ENCODE assay signal across 15 cellular contexts in genomic region chr1:225448146-225448805, GRCh38. TPM values are rescaled to one million over a fixed set of nuclear protein-coding genes. Genes with fewer than 3 reads are reported as not detected.
DNase-seq lines count a peak whose midpoint lies in the region; ATAC-seq and TF ChIP-seq lines count a peak whose summit lies in the region.
"Had no signal": no experiment of that assay in that cellular context is flagged by ENCODE, and none has a peak within 500 bp of the region (broad histone marks: within the 10 kb centered on the region; RNA-seq: fewer than 3 reads in every experiment).

No MANE protein-coding gene starts in this region.

- H4K20me1 ChIP-seq in PC-3 (ENCODE audit: low read length): no peaks in the 10 kb centered on the region

- no peaks in the 10 kb centered on the region for H3K36me3 Mint-ChIP-seq in activated CD4-positive, alpha-beta T cell treated with anti-CD3 and anti-CD28 coated beads for 36 hours (ENCODE audit: low read depth)
- H3K36me3 Mint-ChIP-seq in activated CD4-positive, alpha-beta T cell treated with anti-CD3 and anti-CD28 coated beads, Interleukin-2, amount 10 ng/mL, durations not matched to agents 7 days and 5 days (ENCODE audit: low read depth): peaks cover 3% of the 10 kb centered on the region

- peak overlapping the region in 57 of 59 donors; percentile 17 to 97 (median 86) for H3K27ac ChIP-seq in dorsolateral prefrontal cortex
- peak overlapping the region; percentile 88 to 95 for H3K27ac ChIP-seq in mucosa of rectum (ENCODE audit: low read depth in 2 of 2, low read length in 2 of 2)
- H3K27ac ChIP-seq in suprapubic skin: peak overlapping the region; percentile 7
- H3K27ac ChIP-seq in PC-3 (ENCODE audit: low read length): no peak overlapping the region
- H3K27ac ChIP-seq: SK-N-MC had no signal

- CTCF ChIA-PET in activated CD4-positive, alpha-beta T cell treated with anti-CD3 and anti-CD28 coated beads for 36 hours (lab: Charles Lee): interaction anchor here (0.7 to 1.7 kb wide), 3 partner anchors 23 to 971 kb away, joined by 3 to 5 read pairs (median 3); no protein-coding TSS in a partner anchor
- CTCF ChIA-PET in activated CD4-positive, alpha-beta T cell treated with anti-CD3 and anti-CD28 coated beads, Interleukin-2, amount 10 ng/mL, durations not matched to agents 7 days and 5 days (lab: Charles Lee): interaction anchor here (1.2 to 4.4 kb wide), 4 partner anchors 7 to 27 kb away, joined by 3 to 24 read pairs (median 4); no protein-coding TSS in a partner anchor
- CTCF ChIA-PET in PC-3 (lab: Charles Lee): no interaction called here

- no peaks in the 10 kb centered on the region for H3K9me3 Mint-ChIP-seq in activated CD4-positive, alpha-beta T cell treated with anti-CD3 and anti-CD28 coated beads for 36 hours (ENCODE audit: low read depth)
- H3K9me3 Mint-ChIP-seq in activated CD4-positive, alpha-beta T cell treated with anti-CD3 and anti-CD28 coated beads, Interleukin-2, amount 10 ng/mL, durations not matched to agents 7 days and 5 days: peaks cover 2% of the 10 kb centered on the region
- H3K9me3 Mint-ChIP-seq: activated B cell treated with CpG ODN at 0.5 μM for 24 hours had no signal

- H3K9ac ChIP-seq in mucosa of rectum (ENCODE audit: low read depth in 1 of 2, low read length in 2 of 2) (peak overlapping the region; percentile 45 to 47), PC-3 (ENCODE audit: low read length) (no peak overlapping the region)

- peak overlapping the region in 50 of 59 donors; percentile 0 to 59 (median 26) for H3K4me3 ChIP-seq in dorsolateral prefrontal cortex
- peak overlapping the region in 1 of 2 donors; percentile 37 for H3K4me3 ChIP-seq in mucosa of rectum (ENCODE audit: low read length in 2 of 2)
- no peak overlapping the region for H3K4me3 ChIP-seq in suprapubic skin
- no peak overlapping the region for H3K4me3 ChIP-seq in PC-3 (ENCODE audit: low read length)
- H3K4me3 ChIP-seq: SK-N-MC had no signal

- ATAC-seq in activated CD4-positive, alpha-beta T cell treated with anti-CD3 and anti-CD28 coated beads for 36 hours: no peak
- ATAC-seq in GM21447 (IDR thresholded peaks at IDR 0.05; ENCODE audit: unreplicated experiment) (no peak), PC-3 (no peak)

- H3K4me1 ChIP-seq in mucosa of rectum (ENCODE audit: control insufficient read depth in 2 of 2, insufficient read depth in 2 of 2, low read length in 2 of 2) (peaks cover 38 to 49% of the 10 kb centered on the region in 2 donors), suprapubic skin (peaks cover 56% of the 10 kb centered on the region), PC-3 (ENCODE audit: insufficient read depth, low read length) (peaks cover 54% of the 10 kb centered on the region)

- TF ChIP-seq EP300 in suprapubic skin (IDR thresholded peaks at IDR 0.05): no peak

- no peaks in the 10 kb centered on the region for H3K9me2 ChIP-seq in PC-3 (replicated peaks; ENCODE audit: low read length)

- peak overlapping the region; percentile 21 for H3K27ac Mint-ChIP-seq in activated CD4-positive, alpha-beta T cell treated with anti-CD3 and anti-CD28 coated beads for 36 hours
- no peak overlapping the region for H3K27ac Mint-ChIP-seq in activated CD4-positive, alpha-beta T cell treated with anti-CD3 and anti-CD28 coated beads, Interleukin-2, amount 10 ng/mL, durations not matched to agents 7 days and 5 days
- H3K27ac Mint-ChIP-seq: activated B cell treated with CpG ODN at 0.5 μM for 24 hours had no signal

- TF ChIP-seq POLR2A in suprapubic skin (IDR thresholded peaks at IDR 0.05): no peak

- H3K4me3 Mint-ChIP-seq in activated CD4-positive, alpha-beta T cell treated with anti-CD3 and anti-CD28 coated beads for 36 hours: no peak overlapping the region
- no peak overlapping the region for H3K4me3 Mint-ChIP-seq in activated CD4-positive, alpha-beta T cell treated with anti-CD3 and anti-CD28 coated beads, Interleukin-2, amount 10 ng/mL, durations not matched to agents 7 days and 5 days
- H3K4me3 Mint-ChIP-seq: activated B cell treated with CpG ODN at 0.5 μM for 24 hours had no signal

- intact Hi-C loops in activated CD4-positive, alpha-beta T cell treated with anti-CD3 and anti-CD28 coated beads for 36 hours (cut with DNase I, micrococcal nuclease): loop anchor here in 1 of 2 experiments (5.0 to 10.0 kb wide), 2 partner anchors 951 to 1263 kb away; partner anchors contain the start of gene DEGS1
- intact Hi-C loops in dorsolateral prefrontal cortex (cut with DNase I): no loop called here
- intact Hi-C loops in PC-3 (cut with micrococcal nuclease): no loop called here

- no peaks in the 10 kb centered on the region for H3F3A ChIP-seq in PC-3 (ENCODE audit: low read length, unreplicated experiment)

- no peak for TF ChIP-seq CTCF in dorsolateral prefrontal cortex (IDR thresholded peaks at IDR 0.05 in 54 of 56, conservative IDR thresholded peaks at IDR 0.05 in 2 of 56; ENCODE audit: low read depth in 1 of 56, partially characterized antibody in 56 of 56)
- TF ChIP-seq CTCF in suprapubic skin (IDR thresholded peaks at IDR 0.05): no peak
- TF ChIP-seq CTCF in PC-3 (conservative IDR thresholded peaks at IDR 0.05; ENCODE audit: low read depth, low read length): no peak

- POLR2A ChIA-PET in activated CD4-positive, alpha-beta T cell treated with anti-CD3 and anti-CD28 coated beads for 36 hours (lab: Charles Lee): no interaction called here
- POLR2A ChIA-PET in activated CD4-positive, alpha-beta T cell treated with anti-CD3 and anti-CD28 coated beads, Interleukin-2, amount 10 ng/mL, durations not matched to agents 7 days and 5 days (lab: Charles Lee): no interaction called here
- POLR2A ChIA-PET in PC-3 (lab: Charles Lee; ENCODE audit: unreplicated experiment): interaction anchor here (0.5 kb wide), 1 partner anchor 20 kb away, joined by 7 read pairs; no protein-coding TSS in a partner anchor

- H3K27me3 ChIP-seq in dorsolateral prefrontal cortex: peaks cover 0 to 6% (median 0%) of the 10 kb centered on the region in 45 donors
- no peaks in the 10 kb centered on the region for H3K27me3 ChIP-seq in mucosa of rectum (ENCODE audit: control insufficient read depth in 2 of 2, insufficient read depth in 2 of 2, low read length in 2 of 2)
- no peaks in the 10 kb centered on the region for H3K27me3 ChIP-seq in suprapubic skin
- H3K27me3 ChIP-seq in PC-3 (ENCODE audit: low read length): no peaks in the 10 kb centered on the region

- no TSS peak for BruUV-seq in PC-3 (replicated peaks; lab: Mats Ljungman, UMichigan)

- H3K36me3 ChIP-seq in mucosa of rectum (ENCODE audit: control insufficient read depth in 2 of 2, insufficient read depth in 2 of 2, low read length in 2 of 2) (no peaks in the 10 kb centered on the region), suprapubic skin (no peaks in the 10 kb centered on the region), PC-3 (ENCODE audit: low read depth, low read length) (no peaks in the 10 kb centered on the region)

- WGBS in suprapubic skin: 74% methylated on average over 9 of the region's 9 CpGs

- peak; percentile 1 for DNase-seq in activated CD4-positive, alpha-beta T cell treated with anti-CD3 and anti-CD28 coated beads for 36 hours
- DNase-seq in activated CD4-positive, alpha-beta T cell treated with anti-CD3 and anti-CD28 coated beads, Interleukin-2, amount 10 ng/mL, durations not matched to agents 7 days and 5 days: no peak
- peak in 5 of 10 donors; percentile 57 to 75 (median 69) for DNase-seq in dorsolateral prefrontal cortex
- peak; percentile 35 to 52 for DNase-seq in suprapubic skin (ENCODE audit: low spot score in 2 of 2)
- DNase-seq in NCI-H146 treated with DMSO at 0.1 percent for 48 hours (lab: John Stamatoyannopoulos, UW; ENCODE audit: unreplicated experiment): no peak
- no peak for DNase-seq in PC-3
- DNase-seq: activated B cell treated with CpG ODN at 0.5 μM for 24 hours; activated gamma-delta T cell; effector memory CD4-positive, alpha-beta T cell; H7; NCI-H82; stimulated activated naive CD4-positive, alpha-beta T cell treated with Interleukin-2 at 50 U/mL for 16 hours had no signal

- no peaks in the 10 kb centered on the region for H3K9me3 ChIP-seq in mucosa of rectum (ENCODE audit: control insufficient read depth in 2 of 2, low read length in 2 of 2)
- H3K9me3 ChIP-seq in suprapubic skin: no peaks in the 10 kb centered on the region
- no peaks in the 10 kb centered on the region for H3K9me3 ChIP-seq in PC-3 (ENCODE audit: low read length)

- no peak overlapping the region for H2AFZ ChIP-seq in PC-3 (ENCODE audit: low read length)

- no peaks in the 10 kb centered on the region for H3K79me2 ChIP-seq in PC-3 (ENCODE audit: low read length)

- H3K27me3 Mint-ChIP-seq in activated CD4-positive, alpha-beta T cell treated with anti-CD3 and anti-CD28 coated beads for 36 hours: no peaks in the 10 kb centered on the region
- no peaks in the 10 kb centered on the region for H3K27me3 Mint-ChIP-seq in activated CD4-positive, alpha-beta T cell treated with anti-CD3 and anti-CD28 coated beads, Interleukin-2, amount 10 ng/mL, durations not matched to agents 7 days and 5 days
- H3K27me3 Mint-ChIP-seq: activated B cell treated with CpG ODN at 0.5 μM for 24 hours had no signal

- H3K4me2 ChIP-seq in PC-3 (ENCODE audit: low read length): no peak overlapping the region

- H3K4me1 Mint-ChIP-seq in activated CD4-positive, alpha-beta T cell treated with anti-CD3 and anti-CD28 coated beads for 36 hours: peaks cover 51% of the 10 kb centered on the region
- H3K4me1 Mint-ChIP-seq in activated CD4-positive, alpha-beta T cell treated with anti-CD3 and anti-CD28 coated beads, Interleukin-2, amount 10 ng/mL, durations not matched to agents 7 days and 5 days: peaks cover 56% of the 10 kb centered on the region

RNA-seq across cellular contexts. Expression of gene LBR, which starts 20.4 kb away (rescaled TPM):
- total RNA-seq in activated CD4-positive, alpha-beta T cell treated with anti-CD3 and anti-CD28 coated beads for 36 hours: 100 to 1,000 TPM; 136 to 194 TPM
- 100 to 1,000 TPM; 239 to 296 TPM for total RNA-seq in activated CD4-positive, alpha-beta T cell treated with anti-CD3 and anti-CD28 coated beads, Interleukin-2, amount 10 ng/mL, durations not matched to agents 7 days and 5 days
- total RNA-seq in dorsolateral prefrontal cortex: 10 to 100 TPM; 14.6 to 57.5 (median 26.2) TPM
- 10 to 100 TPM; 18.5 to 57.2 (median 29.8) TPM for total RNA-seq in suprapubic skin
- 35.1 and 42.0 TPM in 2 replicates for total RNA-seq in PC-3 (2014; rRNA removed)

Comparison
In these comparisons a context has a peak if more than half of its experiments do, and no peak if none do; other contexts are left out.
1. DNase-seq: peak in activated CD4-positive, alpha-beta T cell treated with anti-CD3 and anti-CD28 coated beads for 36 hours (single experiment) and suprapubic skin (2 of 2); none in activated CD4-positive, alpha-beta T cell treated with anti-CD3 and anti-CD28 coated beads, Interleukin-2, amount 10 ng/mL, durations not matched to agents 7 days and 5 days (single experiment), NCI-H146 treated with DMSO at 0.1 percent for 48 hours (single experiment) and PC-3 (single experiment).
2. H3K4me3 ChIP-seq: peak in dorsolateral prefrontal cortex (50 of 59); none in suprapubic skin (single experiment) and PC-3 (single experiment).